1 cellular context compared by ENCODE assay signal in the genomic region with DNA sequence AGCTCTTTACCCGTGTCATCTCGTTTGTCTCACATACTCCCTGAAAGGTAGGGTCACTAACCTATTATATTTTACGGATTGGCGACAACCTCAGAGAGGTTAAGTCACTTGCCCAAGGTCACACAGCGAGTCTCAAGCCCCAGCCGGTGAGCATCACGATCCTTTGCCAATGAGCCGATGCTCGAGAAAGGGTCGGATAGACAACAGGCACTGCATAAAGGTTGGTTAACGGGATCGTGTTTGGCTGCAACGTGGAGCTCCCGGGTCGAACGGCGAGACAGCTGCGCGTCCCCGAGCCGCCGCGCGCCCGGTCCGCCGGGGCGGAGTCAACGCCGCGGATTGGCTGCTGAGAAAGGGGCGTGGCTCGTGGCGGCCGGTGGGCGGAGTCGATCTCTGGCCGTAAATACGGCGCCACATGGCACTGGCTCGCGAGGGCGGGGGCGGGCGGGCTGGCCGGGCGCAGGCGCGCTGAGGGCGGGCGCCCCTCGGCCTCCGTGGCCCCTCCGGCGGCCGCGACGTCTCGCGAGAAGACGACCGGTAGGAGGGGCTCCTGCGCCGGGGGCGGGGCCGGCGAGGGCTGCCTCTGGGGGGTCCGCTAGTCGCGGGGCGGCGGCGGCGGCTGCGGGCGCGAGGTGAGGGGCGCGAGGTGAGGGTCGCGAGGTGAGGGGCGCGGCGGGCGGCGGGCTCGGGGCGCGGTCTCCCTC.
A peak's percentile ranks its signal among the peaks of the same experiment; 100 is the strongest.
TF ChIP-seq lines count a peak whose summit lies in the region.

CHST12 (plus strand) TSS at position 598 of the 704 bp plus-strand sequence. CDS start 29,029 bp downstream, outside the sequence.

TF ChIP-seq in HepG2, 621 proteins besides CTCF, POLR2A, EP300 and RAD21 (continued from another document and continues in another):
- TF ChIP-seq ZBTB8A (CRISPR knock-in tag; IDR thresholded peaks at IDR 0.05; ENCODE audit: borderline replicate concordance, low read depth): no peak
- TF ChIP-seq, protein P1, sequence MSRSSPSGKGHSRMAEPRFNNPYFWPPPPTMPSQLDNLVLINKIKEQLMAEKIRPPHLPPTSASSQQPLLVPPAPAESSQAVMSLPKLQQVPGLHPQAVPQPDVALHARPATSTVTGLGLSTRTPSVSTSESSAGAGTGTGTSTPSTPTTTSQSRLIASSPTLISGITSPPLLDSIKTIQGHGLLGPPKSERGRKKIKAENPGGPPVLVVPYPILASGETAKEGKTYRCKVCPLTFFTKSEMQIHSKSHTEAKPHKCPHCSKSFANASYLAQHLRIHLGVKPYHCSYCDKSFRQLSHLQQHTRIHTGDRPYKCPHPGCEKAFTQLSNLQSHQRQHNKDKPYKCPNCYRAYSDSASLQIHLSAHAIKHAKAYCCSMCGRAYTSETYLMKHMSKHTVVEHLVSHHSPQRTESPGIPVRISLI (CRISPR knock-in tag; IDR thresholded peaks at IDR 0.05; ENCODE audit: borderline replicate concordance): no peak
- no peak; the same call in 1 of the 2 replicates for TF ChIP-seq MIER3 (CRISPR knock-in tag; IDR thresholded peaks at IDR 0.05; ENCODE audit: borderline replicate concordance)
- TF ChIP-seq, protein P2, sequence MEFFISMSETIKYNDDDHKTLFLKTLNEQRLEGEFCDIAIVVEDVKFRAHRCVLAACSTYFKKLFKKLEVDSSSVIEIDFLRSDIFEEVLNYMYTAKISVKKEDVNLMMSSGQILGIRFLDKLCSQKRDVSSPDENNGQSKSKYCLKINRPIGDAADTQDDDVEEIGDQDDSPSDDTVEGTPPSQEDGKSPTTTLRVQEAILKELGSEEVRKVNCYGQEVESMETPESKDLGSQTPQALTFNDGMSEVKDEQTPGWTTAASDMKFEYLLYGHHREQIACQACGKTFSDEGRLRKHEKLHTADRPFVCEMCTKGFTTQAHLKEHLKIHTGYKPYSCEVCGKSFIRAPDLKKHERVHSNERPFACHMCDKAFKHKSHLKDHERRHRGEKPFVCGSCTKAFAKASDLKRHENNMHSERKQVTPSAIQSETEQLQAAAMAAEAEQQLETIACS (CRISPR knock-in tag; IDR thresholded peaks at IDR 0.05): peak; percentile 97
- peak; percentile 64 for TF ChIP-seq PHF8 (CRISPR knock-in tag; IDR thresholded peaks at IDR 0.05)
- no peak for TF ChIP-seq ZNF367 (CRISPR knock-in tag; IDR thresholded peaks at IDR 0.05; ENCODE audit: borderline replicate concordance)
- TF ChIP-seq ZNF431 (CRISPR knock-in tag; IDR thresholded peaks at IDR 0.05; ENCODE audit: borderline replicate concordance, low read depth): peak; percentile 67; the same call in 1 of the 2 replicates
- no peak for TF ChIP-seq ZZZ3 (CRISPR knock-in tag; IDR thresholded peaks at IDR 0.05; ENCODE audit: borderline replicate concordance)
- no peak for TF ChIP-seq ZNF33B (CRISPR knock-in tag; IDR thresholded peaks at IDR 0.05)
- TF ChIP-seq ZNF687 (CRISPR knock-in tag; IDR thresholded peaks at IDR 0.05): peak; percentile 78
- no peak for TF ChIP-seq FOXA1 (IDR thresholded peaks at IDR 0.05)
- 0 out of 2 replicates have a peak, but pooled peaks have one; percentile 37 for TF ChIP-seq FOXA1 (CRISPR knock-in tag; IDR thresholded peaks at IDR 0.05)
- peak; percentile 88 for TF ChIP-seq ZFP36 (IDR thresholded peaks at IDR 0.05; ENCODE audit: borderline replicate concordance, low read depth, low read length, partially characterized antibody)
- TF ChIP-seq TRAFD1 (CRISPR knock-in tag; IDR thresholded peaks at IDR 0.05; ENCODE audit: borderline replicate concordance): no peak
- peak; percentile 42; the same call in 1 of the 2 replicates for TF ChIP-seq ATF7-NPFF (CRISPR knock-in tag; IDR thresholded peaks at IDR 0.05; ENCODE audit: low read depth)
- TF ChIP-seq HMG20B (CRISPR knock-in tag; conservative IDR thresholded peaks at IDR 0.05): no peak
- no peak for TF ChIP-seq SMAD1 (CRISPR knock-in tag; IDR thresholded peaks at IDR 0.05; ENCODE audit: borderline replicate concordance, low read depth)
- TF ChIP-seq ATF5 (CRISPR knock-in tag; IDR thresholded peaks at IDR 0.05; ENCODE audit: low read depth): 0 out of 2 replicates have a peak, but pooled peaks have one; percentile 50
- TF ChIP-seq MAX (IDR thresholded peaks at IDR 0.05): peak; percentile 91
- TF ChIP-seq, protein P3, sequence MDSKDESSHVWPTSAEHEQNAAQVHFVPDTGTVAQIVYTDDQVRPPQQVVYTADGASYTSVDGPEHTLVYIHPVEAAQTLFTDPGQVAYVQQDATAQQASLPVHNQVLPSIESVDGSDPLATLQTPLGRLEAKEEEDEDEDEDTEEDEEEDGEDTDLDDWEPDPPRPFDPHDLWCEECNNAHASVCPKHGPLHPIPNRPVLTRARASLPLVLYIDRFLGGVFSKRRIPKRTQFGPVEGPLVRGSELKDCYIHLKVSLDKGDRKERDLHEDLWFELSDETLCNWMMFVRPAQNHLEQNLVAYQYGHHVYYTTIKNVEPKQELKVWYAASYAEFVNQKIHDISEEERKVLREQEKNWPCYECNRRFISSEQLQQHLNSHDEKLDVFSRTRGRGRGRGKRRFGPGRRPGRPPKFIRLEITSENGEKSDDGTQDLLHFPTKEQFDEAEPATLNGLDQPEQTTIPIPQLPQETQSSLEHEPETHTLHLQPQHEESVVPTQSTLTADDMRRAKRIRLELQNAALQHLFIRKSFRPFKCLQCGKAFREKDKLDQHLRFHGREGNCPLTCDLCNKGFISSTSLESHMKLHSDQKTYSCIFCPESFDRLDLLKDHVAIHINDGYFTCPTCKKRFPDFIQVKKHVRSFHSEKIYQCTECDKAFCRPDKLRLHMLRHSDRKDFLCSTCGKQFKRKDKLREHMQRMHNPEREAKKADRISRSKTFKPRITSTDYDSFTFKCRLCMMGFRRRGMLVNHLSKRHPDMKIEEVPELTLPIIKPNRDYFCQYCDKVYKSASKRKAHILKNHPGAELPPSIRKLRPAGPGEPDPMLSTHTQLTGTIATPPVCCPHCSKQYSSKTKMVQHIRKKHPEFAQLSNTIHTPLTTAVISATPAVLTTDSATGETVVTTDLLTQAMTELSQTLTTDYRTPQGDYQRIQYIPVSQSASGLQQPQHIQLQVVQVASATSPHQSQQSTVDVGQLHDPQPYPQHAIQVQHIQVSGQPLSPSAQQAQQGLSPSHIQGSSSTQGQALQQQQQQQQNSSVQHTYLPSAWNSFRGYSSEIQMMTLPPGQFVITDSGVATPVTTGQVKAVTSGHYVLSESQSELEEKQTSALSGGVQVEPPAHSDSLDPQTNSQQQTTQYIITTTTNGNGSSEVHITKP (CRISPR knock-in tag; IDR thresholded peaks at IDR 0.05; ENCODE audit: low read depth): no peak
- TF ChIP-seq PBX2 (CRISPR knock-in tag; IDR thresholded peaks at IDR 0.05): no peak
- TF ChIP-seq ZNF569 (CRISPR knock-in tag; IDR thresholded peaks at IDR 0.05; ENCODE audit: borderline replicate concordance): no peak
- TF ChIP-seq CENPT (CRISPR knock-in tag; IDR thresholded peaks at IDR 0.05; ENCODE audit: low read depth): no peak
- no peak for TF ChIP-seq MAFF (IDR thresholded peaks at IDR 0.05; ENCODE audit: low read depth, low read length)
- TF ChIP-seq U2AF2 (IDR thresholded peaks at IDR 0.05; ENCODE audit: low read depth, low read length): no peak
- TF ChIP-seq GZF1 (CRISPR knock-in tag; IDR thresholded peaks at IDR 0.05): 0 out of 2 replicates have a peak, but pooled peaks have one; percentile 28
- TF ChIP-seq, protein P4, sequence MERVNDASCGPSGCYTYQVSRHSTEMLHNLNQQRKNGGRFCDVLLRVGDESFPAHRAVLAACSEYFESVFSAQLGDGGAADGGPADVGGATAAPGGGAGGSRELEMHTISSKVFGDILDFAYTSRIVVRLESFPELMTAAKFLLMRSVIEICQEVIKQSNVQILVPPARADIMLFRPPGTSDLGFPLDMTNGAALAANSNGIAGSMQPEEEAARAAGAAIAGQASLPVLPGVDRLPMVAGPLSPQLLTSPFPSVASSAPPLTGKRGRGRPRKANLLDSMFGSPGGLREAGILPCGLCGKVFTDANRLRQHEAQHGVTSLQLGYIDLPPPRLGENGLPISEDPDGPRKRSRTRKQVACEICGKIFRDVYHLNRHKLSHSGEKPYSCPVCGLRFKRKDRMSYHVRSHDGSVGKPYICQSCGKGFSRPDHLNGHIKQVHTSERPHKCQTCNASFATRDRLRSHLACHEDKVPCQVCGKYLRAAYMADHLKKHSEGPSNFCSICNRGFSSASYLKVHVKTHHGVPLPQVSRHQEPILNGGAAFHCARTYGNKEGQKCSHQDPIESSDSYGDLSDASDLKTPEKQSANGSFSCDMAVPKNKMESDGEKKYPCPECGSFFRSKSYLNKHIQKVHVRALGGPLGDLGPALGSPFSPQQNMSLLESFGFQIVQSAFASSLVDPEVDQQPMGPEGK (CRISPR knock-in tag; IDR thresholded peaks at IDR 0.05): peak; percentile 62; the same call in 1 of the 2 replicates
- TF ChIP-seq FOXK2 (IDR thresholded peaks at IDR 0.05): peak; percentile 70; the same call in 1 of the 2 replicates
- TF ChIP-seq GATAD2A (CRISPR knock-in tag; IDR thresholded peaks at IDR 0.05): no peak; the same call in 1 of the 2 replicates
- TF ChIP-seq CCDC6 (CRISPR knock-in tag; IDR thresholded peaks at IDR 0.05): 0 out of 2 replicates have a peak, but pooled peaks have one; percentile 33
